Comparison of ENCODE assay signal across 1 cellular context in the genomic region with DNA sequence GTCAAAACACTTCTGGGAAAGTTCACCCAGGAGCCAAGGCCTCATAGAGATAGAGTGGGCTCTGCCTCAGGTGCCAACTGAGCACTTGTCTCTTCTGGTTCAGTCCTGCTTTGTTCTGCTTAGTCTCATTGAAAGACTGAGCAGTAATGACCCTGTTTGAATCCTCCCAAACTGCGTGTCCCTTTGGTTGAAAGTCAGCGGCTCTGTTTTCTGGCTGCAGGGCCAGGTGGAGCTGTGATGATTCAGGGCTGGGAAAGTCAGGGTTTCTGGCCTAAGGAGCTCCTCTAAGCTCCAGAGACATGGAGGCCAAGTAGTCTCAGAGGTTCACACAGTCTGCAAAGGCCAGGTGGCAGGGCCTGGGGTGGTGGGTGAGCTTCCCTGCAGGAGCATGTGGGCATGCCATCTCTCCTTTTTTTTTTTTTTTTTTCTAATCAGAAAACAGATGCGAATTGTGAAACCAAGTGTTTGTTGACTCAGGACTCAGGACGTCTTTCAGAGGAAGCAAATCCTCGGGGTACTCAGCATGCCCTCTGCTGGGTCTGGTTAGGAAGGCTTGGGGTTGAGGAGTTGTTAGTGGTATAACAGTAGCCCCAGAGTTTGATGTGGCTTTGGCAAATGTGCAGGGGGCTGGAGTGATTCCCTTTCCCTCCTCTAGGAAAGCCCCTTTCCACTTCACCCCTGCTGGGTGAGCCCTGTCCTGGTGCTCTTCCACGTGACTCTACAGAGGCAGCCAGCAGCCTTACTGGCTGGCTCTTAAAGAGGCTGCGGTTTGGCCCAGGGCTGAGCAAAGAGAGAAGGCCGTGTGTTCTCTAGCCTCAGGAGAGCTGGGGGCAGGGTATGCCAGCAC.
A peak's percentile ranks its signal among the peaks of the same experiment; 100 is the strongest.
TF ChIP-seq lines count a peak whose summit lies in the region.

No MANE protein-coding gene starts in this region.

TF ChIP-seq in HepG2, 621 proteins besides CTCF, POLR2A, EP300 and RAD21 (continued from another document and continues in another):
- TF ChIP-seq ZFYVE20 (CRISPR knock-in tag; IDR thresholded peaks at IDR 0.05; ENCODE audit: borderline replicate concordance, low read depth) (no peak), FOSL1 (CRISPR knock-in tag; IDR thresholded peaks at IDR 0.05; ENCODE audit: borderline replicate concordance) (no peak), REL (CRISPR knock-in tag; conservative IDR thresholded peaks at IDR 0.05) (no peak), ZMYM2 (CRISPR knock-in tag; IDR thresholded peaks at IDR 0.05) (no peak), SIN3A (IDR thresholded peaks at IDR 0.05; ENCODE audit: borderline replicate concordance, low read depth, low read length) (no peak), MAZ (IDR thresholded peaks at IDR 0.05; ENCODE audit: borderline replicate concordance, low read depth, low read length) (no peak), MAZ (CRISPR knock-in tag; IDR thresholded peaks at IDR 0.05; ENCODE audit: low read depth) (no peak), FOXC1 (CRISPR knock-in tag; IDR thresholded peaks at IDR 0.05; ENCODE audit: borderline replicate concordance) (no peak), NR3C1 (CRISPR knock-in tag; IDR thresholded peaks at IDR 0.05) (no peak), ZBTB7A (CRISPR knock-in tag; IDR thresholded peaks at IDR 0.05) (peak; percentile 64; the same call in 1 of the 2 replicates), ZFAT (CRISPR knock-in tag; conservative IDR thresholded peaks at IDR 0.05) (no peak), ZNF564 (CRISPR knock-in tag; IDR thresholded peaks at IDR 0.05) (0 out of 2 replicates have a peak, but pooled peaks have one; percentile 38), HMGA1 (CRISPR knock-in tag; conservative IDR thresholded peaks at IDR 0.05) (no peak), ZNF776 (CRISPR knock-in tag; IDR thresholded peaks at IDR 0.05) (no peak), ATF7-NPFF (CRISPR knock-in tag; IDR thresholded peaks at IDR 0.05; ENCODE audit: low read depth) (no peak), NFE2L2 (IDR thresholded peaks at IDR 0.05; ENCODE audit: low read length) (no peak), ZNF839 (CRISPR knock-in tag; IDR thresholded peaks at IDR 0.05; ENCODE audit: borderline replicate concordance) (peak; percentile 31; the same call in 1 of the 2 replicates), PTBP1 (IDR thresholded peaks at IDR 0.05; ENCODE audit: low read depth, low read length, poor library complexity, severe bottlenecking) (no peak), SIX4 (CRISPR knock-in tag; IDR thresholded peaks at IDR 0.05) (no peak), GTF2F1 (IDR thresholded peaks at IDR 0.05; ENCODE audit: low read length) (no peak), ZNF256 (CRISPR knock-in tag; conservative IDR thresholded peaks at IDR 0.05) (peak; percentile 80), ZNF136 (CRISPR knock-in tag; IDR thresholded peaks at IDR 0.05; ENCODE audit: low read depth) (no peak), MBD4 (IDR thresholded peaks at IDR 0.05; ENCODE audit: borderline replicate concordance, low read length) (no peak), ZNF350 (CRISPR knock-in tag; IDR thresholded peaks at IDR 0.05; ENCODE audit: borderline replicate concordance, low read depth) (peak; percentile 80), SRSF1 (optimal IDR thresholded peaks at IDR 0.05; ENCODE audit: low read depth, low read length) (no peak)
- TF ChIP-seq, protein P1, sequence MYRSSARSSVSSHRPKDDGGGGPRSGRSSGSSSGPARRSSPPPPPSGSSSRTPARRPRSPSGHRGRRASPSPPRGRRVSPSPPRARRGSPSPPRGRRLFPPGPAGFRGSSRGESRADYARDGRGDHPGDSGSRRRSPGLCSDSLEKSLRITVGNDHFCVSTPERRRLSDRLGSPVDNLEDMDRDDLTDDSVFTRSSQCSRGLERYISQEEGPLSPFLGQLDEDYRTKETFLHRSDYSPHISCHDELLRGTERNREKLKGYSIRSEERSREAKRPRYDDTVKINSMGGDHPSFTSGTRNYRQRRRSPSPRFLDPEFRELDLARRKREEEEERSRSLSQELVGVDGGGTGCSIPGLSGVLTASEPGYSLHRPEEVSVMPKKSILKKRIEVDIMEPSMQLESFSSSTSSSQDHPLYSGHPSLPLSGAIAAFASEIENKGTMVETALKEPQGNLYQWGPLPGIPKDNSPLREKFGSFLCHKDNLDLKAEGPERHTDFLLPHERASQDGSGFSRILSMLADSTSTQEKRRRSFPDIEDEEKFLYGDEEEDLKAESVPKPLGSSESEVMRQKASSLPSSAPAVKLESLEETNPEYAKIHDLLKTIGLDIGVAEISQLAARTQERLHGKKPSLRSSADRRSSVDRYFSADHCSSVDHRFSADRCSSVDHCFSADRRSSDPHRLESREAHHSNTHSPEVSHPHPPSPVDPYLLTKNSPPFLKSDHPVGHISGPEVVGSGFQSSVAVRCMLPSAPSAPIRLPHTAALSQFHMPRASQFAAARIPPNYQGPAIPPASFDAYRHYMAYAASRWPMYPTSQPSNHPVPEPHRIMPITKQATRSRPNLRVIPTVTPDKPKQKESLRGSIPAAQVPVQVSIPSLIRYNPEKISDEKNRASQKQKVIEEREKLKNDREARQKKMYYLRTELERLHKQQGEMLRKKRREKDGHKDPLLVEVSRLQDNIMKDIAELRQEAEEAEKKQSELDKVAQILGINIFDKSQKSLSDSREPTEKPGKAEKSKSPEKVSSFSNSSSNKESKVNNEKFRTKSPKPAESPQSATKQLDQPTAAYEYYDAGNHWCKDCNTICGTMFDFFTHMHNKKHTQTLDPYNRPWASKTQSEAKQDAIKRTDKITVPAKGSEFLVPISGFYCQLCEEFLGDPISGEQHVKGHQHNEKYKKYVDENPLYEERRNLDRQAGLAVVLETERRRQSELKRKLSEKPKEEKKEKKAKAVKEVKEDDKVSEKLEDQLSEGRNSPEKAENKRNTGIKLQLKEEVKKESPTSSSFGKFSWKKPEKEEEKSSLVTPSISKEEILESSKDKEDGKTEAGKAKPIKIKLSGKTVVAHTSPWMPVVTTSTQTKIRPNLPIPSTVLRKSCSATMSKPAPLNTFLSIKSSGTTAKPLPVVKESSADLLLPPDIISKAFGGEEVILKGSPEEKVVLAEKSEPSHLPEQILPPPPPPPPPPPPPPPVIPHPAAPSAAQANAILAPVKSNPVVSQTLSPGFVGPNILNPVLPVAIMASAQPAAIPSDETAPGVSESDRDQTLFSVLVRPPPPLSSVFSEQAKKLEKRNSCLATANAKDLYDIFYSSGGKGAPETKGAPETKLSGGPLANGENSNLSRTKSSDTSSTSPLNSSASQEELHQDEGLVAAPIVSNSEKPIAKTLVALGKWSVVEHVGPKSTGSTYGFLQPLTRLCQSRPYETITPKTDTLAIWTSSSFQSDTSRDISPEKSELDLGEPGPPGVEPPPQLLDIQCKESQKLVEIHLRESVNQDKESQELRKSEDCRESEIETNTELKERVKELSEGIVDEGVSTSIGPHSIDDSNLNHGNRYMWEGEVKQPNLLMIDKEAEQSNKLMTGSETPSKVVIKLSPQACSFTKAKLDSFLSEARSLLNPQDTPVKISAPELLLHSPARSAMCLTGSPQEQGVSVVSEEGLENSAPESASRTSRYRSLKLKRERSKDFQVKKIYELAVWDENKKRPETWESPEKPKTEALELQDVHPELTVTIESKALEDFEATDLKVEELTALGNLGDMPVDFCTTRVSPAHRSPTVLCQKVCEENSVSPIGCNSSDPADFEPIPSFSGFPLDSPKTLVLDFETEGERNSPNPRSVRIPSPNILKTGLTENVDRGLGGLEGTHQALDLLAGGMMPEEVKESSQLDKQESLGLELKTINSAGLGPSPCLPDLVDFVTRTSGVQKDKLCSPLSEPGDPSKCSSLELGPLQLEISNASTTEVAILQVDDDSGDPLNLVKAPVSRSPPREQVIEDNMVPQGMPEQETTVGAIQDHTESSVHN (CRISPR knock-in tag; IDR thresholded peaks at IDR 0.05), result no peak
- TF ChIP-seq, protein P2, sequence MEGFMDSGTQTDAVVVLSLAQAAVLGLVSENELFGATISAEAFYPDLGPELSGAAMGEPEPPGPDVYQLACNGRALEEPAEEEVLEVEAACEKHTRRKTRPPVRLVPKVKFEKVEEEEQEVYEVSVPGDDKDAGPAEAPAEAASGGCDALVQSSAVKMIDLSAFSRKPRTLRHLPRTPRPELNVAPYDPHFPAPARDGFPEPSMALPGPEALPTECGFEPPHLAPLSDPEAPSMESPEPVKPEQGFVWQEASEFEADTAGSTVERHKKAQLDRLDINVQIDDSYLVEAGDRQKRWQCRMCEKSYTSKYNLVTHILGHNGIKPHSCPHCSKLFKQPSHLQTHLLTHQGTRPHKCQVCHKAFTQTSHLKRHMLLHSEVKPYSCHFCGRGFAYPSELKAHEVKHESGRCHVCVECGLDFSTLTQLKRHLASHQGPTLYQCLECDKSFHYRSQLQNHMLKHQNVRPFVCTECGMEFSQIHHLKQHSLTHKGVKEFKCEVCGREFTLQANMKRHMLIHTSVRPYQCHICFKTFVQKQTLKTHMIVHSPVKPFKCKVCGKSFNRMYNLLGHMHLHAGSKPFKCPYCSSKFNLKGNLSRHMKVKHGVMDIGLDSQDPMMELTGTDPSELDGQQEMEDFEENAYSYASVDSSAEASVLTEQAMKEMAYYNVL (CRISPR knock-in tag; IDR thresholded peaks at IDR 0.05; ENCODE audit: borderline replicate concordance), result no peak
- TF ChIP-seq, protein P3, sequence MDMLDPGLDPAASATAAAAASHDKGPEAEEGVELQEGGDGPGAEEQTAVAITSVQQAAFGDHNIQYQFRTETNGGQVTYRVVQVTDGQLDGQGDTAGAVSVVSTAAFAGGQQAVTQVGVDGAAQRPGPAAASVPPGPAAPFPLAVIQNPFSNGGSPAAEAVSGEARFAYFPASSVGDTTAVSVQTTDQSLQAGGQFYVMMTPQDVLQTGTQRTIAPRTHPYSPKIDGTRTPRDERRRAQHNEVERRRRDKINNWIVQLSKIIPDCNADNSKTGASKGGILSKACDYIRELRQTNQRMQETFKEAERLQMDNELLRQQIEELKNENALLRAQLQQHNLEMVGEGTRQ (IDR thresholded peaks at IDR 0.05; ENCODE audit: low read depth, low read length), result no peak
- TF ChIP-seq, protein P3 (CRISPR knock-in tag; IDR thresholded peaks at IDR 0.05; ENCODE audit: borderline replicate concordance), result no peak
- TF ChIP-seq, protein P4, sequence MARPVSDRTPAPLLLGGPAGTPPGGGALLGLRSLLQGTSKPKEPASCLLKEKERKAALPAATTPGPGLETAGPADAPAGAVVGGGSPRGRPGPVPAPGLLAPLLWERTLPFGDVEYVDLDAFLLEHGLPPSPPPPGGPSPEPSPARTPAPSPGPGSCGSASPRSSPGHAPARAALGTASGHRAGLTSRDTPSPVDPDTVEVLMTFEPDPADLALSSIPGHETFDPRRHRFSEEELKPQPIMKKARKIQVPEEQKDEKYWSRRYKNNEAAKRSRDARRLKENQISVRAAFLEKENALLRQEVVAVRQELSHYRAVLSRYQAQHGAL (CRISPR knock-in tag; IDR thresholded peaks at IDR 0.05; ENCODE audit: not compliant biosample characterization), result no peak
- TF ChIP-seq, protein P5, sequence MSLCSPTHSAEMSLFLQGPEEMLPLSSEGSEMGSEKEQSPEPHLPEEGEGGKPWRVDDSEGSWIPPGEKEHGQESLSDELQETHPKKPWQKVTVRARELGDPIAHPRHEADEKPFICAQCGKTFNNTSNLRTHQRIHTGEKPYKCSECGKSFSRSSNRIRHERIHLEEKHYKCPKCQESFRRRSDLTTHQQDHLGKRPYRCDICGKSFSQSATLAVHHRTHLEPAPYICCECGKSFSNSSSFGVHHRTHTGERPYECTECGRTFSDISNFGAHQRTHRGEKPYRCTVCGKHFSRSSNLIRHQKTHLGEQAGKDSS (CRISPR knock-in tag; IDR thresholded peaks at IDR 0.05; ENCODE audit: borderline replicate concordance, low read depth), result no peak
- TF ChIP-seq, protein P6, sequence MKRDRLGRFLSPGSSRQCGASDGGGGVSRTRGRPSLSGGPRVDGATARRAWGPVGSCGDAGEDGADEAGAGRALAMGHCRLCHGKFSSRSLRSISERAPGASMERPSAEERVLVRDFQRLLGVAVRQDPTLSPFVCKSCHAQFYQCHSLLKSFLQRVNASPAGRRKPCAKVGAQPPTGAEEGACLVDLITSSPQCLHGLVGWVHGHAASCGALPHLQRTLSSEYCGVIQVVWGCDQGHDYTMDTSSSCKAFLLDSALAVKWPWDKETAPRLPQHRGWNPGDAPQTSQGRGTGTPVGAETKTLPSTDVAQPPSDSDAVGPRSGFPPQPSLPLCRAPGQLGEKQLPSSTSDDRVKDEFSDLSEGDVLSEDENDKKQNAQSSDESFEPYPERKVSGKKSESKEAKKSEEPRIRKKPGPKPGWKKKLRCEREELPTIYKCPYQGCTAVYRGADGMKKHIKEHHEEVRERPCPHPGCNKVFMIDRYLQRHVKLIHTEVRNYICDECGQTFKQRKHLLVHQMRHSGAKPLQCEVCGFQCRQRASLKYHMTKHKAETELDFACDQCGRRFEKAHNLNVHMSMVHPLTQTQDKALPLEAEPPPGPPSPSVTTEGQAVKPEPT (CRISPR knock-in tag; IDR thresholded peaks at IDR 0.05; ENCODE audit: low read depth), result no peak
- TF ChIP-seq, protein P7, sequence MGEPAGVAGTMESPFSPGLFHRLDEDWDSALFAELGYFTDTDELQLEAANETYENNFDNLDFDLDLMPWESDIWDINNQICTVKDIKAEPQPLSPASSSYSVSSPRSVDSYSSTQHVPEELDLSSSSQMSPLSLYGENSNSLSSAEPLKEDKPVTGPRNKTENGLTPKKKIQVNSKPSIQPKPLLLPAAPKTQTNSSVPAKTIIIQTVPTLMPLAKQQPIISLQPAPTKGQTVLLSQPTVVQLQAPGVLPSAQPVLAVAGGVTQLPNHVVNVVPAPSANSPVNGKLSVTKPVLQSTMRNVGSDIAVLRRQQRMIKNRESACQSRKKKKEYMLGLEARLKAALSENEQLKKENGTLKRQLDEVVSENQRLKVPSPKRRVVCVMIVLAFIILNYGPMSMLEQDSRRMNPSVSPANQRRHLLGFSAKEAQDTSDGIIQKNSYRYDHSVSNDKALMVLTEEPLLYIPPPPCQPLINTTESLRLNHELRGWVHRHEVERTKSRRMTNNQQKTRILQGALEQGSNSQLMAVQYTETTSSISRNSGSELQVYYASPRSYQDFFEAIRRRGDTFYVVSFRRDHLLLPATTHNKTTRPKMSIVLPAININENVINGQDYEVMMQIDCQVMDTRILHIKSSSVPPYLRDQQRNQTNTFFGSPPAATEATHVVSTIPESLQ (CRISPR knock-in tag; conservative IDR thresholded peaks at IDR 0.05), result no peak
- TF ChIP-seq, protein P8, sequence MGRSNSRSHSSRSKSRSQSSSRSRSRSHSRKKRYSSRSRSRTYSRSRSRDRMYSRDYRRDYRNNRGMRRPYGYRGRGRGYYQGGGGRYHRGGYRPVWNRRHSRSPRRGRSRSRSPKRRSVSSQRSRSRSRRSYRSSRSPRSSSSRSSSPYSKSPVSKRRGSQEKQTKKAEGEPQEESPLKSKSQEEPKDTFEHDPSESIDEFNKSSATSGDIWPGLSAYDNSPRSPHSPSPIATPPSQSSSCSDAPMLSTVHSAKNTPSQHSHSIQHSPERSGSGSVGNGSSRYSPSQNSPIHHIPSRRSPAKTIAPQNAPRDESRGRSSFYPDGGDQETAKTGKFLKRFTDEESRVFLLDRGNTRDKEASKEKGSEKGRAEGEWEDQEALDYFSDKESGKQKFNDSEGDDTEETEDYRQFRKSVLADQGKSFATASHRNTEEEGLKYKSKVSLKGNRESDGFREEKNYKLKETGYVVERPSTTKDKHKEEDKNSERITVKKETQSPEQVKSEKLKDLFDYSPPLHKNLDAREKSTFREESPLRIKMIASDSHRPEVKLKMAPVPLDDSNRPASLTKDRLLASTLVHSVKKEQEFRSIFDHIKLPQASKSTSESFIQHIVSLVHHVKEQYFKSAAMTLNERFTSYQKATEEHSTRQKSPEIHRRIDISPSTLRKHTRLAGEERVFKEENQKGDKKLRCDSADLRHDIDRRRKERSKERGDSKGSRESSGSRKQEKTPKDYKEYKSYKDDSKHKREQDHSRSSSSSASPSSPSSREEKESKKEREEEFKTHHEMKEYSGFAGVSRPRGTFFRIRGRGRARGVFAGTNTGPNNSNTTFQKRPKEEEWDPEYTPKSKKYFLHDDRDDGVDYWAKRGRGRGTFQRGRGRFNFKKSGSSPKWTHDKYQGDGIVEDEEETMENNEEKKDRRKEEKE (IDR thresholded peaks at IDR 0.05), result no peak
